ENCODE assay signal across 8 cellular contexts in the genomic region with DNA sequence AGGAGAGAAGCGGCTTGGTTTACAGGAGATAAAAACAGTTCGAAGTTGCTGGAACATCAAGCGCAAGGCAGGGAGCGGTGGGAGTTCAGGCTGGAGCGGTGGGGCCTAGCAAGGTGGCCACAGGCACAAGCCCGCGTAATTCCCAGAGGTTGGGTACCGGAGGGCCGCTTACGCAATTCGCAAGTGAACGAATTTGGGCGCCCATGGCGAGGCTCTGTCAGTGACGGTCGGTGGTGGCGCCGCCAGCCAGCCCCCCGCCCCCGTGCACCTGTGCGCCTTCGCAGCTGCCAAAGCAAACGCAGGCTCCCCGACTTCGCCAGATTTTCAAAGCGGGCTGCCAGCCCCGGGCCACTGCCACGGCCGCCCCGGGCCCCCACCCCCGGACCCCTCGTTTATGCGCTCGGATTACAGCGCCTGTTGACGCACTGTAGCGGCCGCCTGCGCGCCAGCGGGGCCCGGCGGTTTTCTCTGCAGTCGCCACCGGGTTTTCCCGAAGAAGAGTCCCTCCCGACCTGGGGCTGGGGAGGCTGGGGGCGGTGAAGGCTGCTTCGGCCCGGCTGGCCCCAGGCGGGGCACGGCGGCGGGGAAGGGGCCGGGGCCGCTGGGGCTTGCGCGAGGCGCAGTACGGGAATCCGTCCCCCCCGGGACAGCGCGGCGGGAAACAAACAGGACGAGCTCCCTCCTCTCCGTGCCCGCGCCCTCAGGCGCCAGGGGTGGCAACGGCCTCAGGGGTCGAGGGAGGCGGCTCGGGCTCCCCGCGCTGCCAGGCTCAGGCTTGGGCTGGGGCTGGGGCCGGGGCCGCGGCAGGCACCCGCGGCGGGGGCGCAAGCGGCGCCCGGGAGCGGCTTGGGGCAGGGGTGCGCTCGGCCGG. TPM values are rescaled to one million over a fixed set of nuclear protein-coding genes. Genes with fewer than 3 reads are reported as not detected.
DNase-seq lines count a peak whose midpoint lies in the region; ATAC-seq and TF ChIP-seq lines count a peak whose summit lies in the region.

No MANE protein-coding gene starts in this region.

- H3K4me3 ChIP-seq in AG10803 (ENCODE audit: low read length) (peak overlapping the region; percentile 65), psoas muscle (peak overlapping the region; percentile 84)

- peak overlapping the region; percentile 92 for H3K4me3 Mint-ChIP-seq in activated naive CD8-positive, alpha-beta T cell

- peak overlapping the region; percentile 88 for H3K27ac ChIP-seq in psoas muscle

- no peaks in the 10 kb centered on the region for H3K9me3 Mint-ChIP-seq in activated naive CD8-positive, alpha-beta T cell (ENCODE audit: low read depth)

- DNase-seq in AG10803 (ENCODE audit: low read depth) (peak; percentile 17), SK-N-DZ (ENCODE audit: low spot score) (peak; percentile 27), left ventricle myocardium superior (peak; percentile 64), psoas muscle (peak; percentile 64 to 79), NCI-H774 (lab: John Stamatoyannopoulos, UW) (no peak)

- 1% methylated on average over 61 to 90 of the region's 90 CpGs for WGBS in psoas muscle, 3 donors

- H3K4me1 ChIP-seq in psoas muscle: peaks cover 11% of the 10 kb centered on the region

- no peaks in the 10 kb centered on the region for H3K27me3 ChIP-seq in psoas muscle (ENCODE audit: insufficient read depth in 3 of 3, low read length in 2 of 3)

- no peak for TF ChIP-seq CTCF in AG10803 (conservative IDR thresholded peaks at IDR 0.05; ENCODE audit: low read length)
- TF ChIP-seq CTCF in psoas muscle (IDR thresholded peaks at IDR 0.05): no peak

- H3K27ac Mint-ChIP-seq in activated naive CD8-positive, alpha-beta T cell: peak overlapping the region; percentile 97

- peak; percentile 21 for ATAC-seq in GM18909 (IDR thresholded peaks at IDR 0.05; ENCODE audit: poor library complexity, unreplicated experiment)
- peak; percentile 19 for ATAC-seq in HG03196 (IDR thresholded peaks at IDR 0.05; ENCODE audit: unreplicated experiment)
- peak; percentile 46 for ATAC-seq in left ventricle myocardium superior
- peak; percentile 61 to 71 (median 62) for ATAC-seq in psoas muscle

- peaks cover 47% of the 10 kb centered on the region for H3K4me1 Mint-ChIP-seq in activated naive CD8-positive, alpha-beta T cell (ENCODE audit: low read depth)

- peaks cover 5% of the 10 kb centered on the region for H3K36me3 Mint-ChIP-seq in activated naive CD8-positive, alpha-beta T cell

- H3K9me3 ChIP-seq in psoas muscle: no peaks in the 10 kb centered on the region

- peaks cover 0 to 28% of the 10 kb centered on the region in 2 donors for H3K36me3 ChIP-seq in psoas muscle (ENCODE audit: insufficient read depth in 1 of 2, low read depth in 1 of 2)

- intact Hi-C loops in left ventricle myocardium superior (cut with micrococcal nuclease): loop anchor here (10.0 kb wide), 1 partner anchor 108 kb away; a partner anchor contains a TSS
- intact Hi-C loops in psoas muscle (cut with DNase I): loop anchor here (5.0 to 10.0 kb wide), 2 partner anchors 108 to 110 kb away; a partner anchor contains a TSS

- H3K27me3 Mint-ChIP-seq in activated naive CD8-positive, alpha-beta T cell: no peaks in the 10 kb centered on the region

RNA-seq across cellular contexts. Expression of a gene that starts 0.7 kb away (rescaled TPM):
- 28.1 and 32.6 TPM in 2 replicates for polyA plus RNA-seq in SK-N-DZ (2014; cell fraction: cytosol; rRNA removed)
- polyA plus RNA-seq in SK-N-DZ (2014; cell fraction: nucleus; rRNA removed): 21.0 and 29.5 TPM in 2 replicates
- 3.9 TPM for total RNA-seq in left ventricle myocardium superior
- total RNA-seq in psoas muscle: 1 to 10 TPM; 2.7 to 7.3 (median 4.8) TPM
- polyA plus RNA-seq in psoas muscle: 1 to 10 TPM; 2.7 to 3.9 (median 3.4) TPM
